ENCODE assay signal across 1 cellular context in genomic region chr6:108813218-108813617, GRCh38. TPM values are rescaled to one million over a fixed set of nuclear protein-coding genes. Genes with fewer than 3 reads are reported as not detected.
"Had no signal": no experiment of that assay in that cellular context is flagged by ENCODE, and none has a peak within 500 bp of the region (broad histone marks: within the 10 kb centered on the region; RNA-seq: fewer than 3 reads in every experiment).

No MANE protein-coding gene starts in this region.

RNA-seq across cellular contexts. Expression of gene ARMC2, which starts 35.0 kb away (rescaled TPM):
- total RNA-seq: GM12878 had no signal
